ENCODE assay signal across 13 cellular contexts in the genomic region with DNA sequence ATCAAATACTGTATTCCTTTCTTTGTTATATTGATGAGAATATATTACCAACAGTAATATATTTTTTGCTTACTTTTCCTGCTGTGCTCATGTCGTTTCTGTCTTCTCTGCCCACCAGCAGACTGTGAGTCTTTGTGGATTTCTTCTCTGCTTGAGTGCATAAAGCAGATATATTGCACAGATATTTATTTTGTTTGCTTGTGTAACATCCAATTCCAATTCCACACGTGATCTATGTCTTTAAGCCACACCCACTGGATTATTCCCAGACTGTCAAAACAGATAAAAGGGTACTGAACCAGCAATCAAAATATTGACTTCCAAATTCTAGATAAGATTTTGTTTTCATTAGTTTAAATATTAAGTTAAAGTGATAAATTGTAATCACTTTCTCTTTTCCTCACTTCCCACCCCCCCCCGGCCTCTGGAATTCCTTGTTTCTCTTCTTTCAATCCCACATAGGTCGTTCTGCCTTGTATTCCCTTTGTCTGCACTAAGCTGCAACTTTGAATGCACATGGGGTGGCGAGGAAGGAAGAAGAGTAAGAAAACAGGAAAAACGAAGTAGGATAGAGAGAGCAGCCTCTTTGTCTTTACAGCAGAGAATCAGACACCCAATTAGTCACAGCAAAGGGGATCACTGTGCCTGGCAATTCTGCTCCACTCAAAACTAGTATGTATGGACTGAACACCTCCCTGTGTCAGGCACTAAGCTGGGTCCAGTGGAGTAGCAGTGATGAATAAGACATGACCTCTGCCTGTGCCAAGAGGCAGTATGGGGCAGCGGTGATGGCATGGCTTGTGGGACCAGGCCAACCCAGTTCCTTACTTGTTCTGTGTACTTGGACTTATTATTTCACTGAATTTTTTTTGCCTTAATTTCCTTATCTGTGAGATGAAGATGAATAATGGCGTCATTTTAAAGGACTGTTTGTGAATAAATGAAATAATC. TPM values are rescaled to one million over a fixed set of nuclear protein-coding genes. Genes with fewer than 3 reads are reported as not detected.
DNase-seq lines count a peak whose midpoint lies in the region; ATAC-seq and TF ChIP-seq lines count a peak whose summit lies in the region.
"Had no signal": no experiment of that assay in that cellular context is flagged by ENCODE, and none has a peak within 500 bp of the region (broad histone marks: within the 10 kb centered on the region; RNA-seq: fewer than 3 reads in every experiment).

A gene (minus strand): TSS at position 161 of the 951 bp plus-strand sequence. CDS start 70 bp downstream, at position 91.

- no peak within 1 kb of the TSS for H4K8ac ChIP-seq in neuronal stem cell (ENCODE audit: low read depth, low read length)

- H3K4me1 ChIP-seq in duodenal mucosa (ENCODE audit: control insufficient read depth in 1 of 2, insufficient read depth in 2 of 2, low read length in 2 of 2) (no peaks in the 10 kb centered on the region), hepatocyte (ENCODE audit: insufficient read depth) (no peaks in the 10 kb centered on the region), neuronal stem cell (ENCODE audit: control insufficient read depth in 2 of 2, insufficient read depth in 1 of 2, low read depth in 1 of 2, low read length in 2 of 2) (peaks cover 0 to 5% of the 10 kb centered on the region in 2 donors), upper lobe of right lung (peaks cover 16% of the 10 kb centered on the region)

- intact Hi-C loops in upper lobe of right lung (cut with DNase I): no loop called here

- no peak within 1 kb of the TSS for H4K91ac ChIP-seq in neuronal stem cell (ENCODE audit: low read depth, low read length, poor library complexity)

- TF ChIP-seq CTCF in hepatocyte (IDR thresholded peaks at IDR 0.05; ENCODE audit: poor library complexity) (no peak), upper lobe of right lung (IDR thresholded peaks at IDR 0.05) (no peak)

- peak within 1 kb of the TSS; percentile 17 for H2AFZ ChIP-seq in hepatocyte
- peak within 1 kb of the TSS; percentile 71 for H2AFZ ChIP-seq in neuronal stem cell (ENCODE audit: low read length)

- H2AK5ac ChIP-seq in neuronal stem cell (ENCODE audit: low read depth, low read length): no peak within 1 kb of the TSS

- H2BK5ac ChIP-seq in neuronal stem cell (ENCODE audit: low read length): no peak within 1 kb of the TSS

- DNase-seq in hepatocyte (ENCODE audit: low spot score) (no peak), neuronal stem cell (ENCODE audit: low spot score) (peak; percentile 27), upper lobe of right lung (no peak), globus pallidus (ENCODE audit: low spot score) (no peak), NCI-H1436 treated with DMSO at 0.1 percent for 48 hours (lab: John Stamatoyannopoulos, UW) (no peak), OCI-M2 (lab: John Stamatoyannopoulos, UW; ENCODE audit: unreplicated experiment) (no peak)
- DNase-seq: activated CD4-positive, alpha-beta T cell treated with anti-CD3 and anti-CD28 coated beads for 48 hours; CD4-positive, CD25-positive, alpha-beta regulatory T cell; NCI-H446 treated with DMSO at 0.1 percent for 48 hours had no signal

- H3K4me3 ChIP-seq in duodenal mucosa (ENCODE audit: low read depth in 1 of 2, low read length in 2 of 2) (peak within 1 kb of the TSS; percentile 11 to 18), hepatocyte (no peak within 1 kb of the TSS), neuronal stem cell (ENCODE audit: low read length in 2 of 2) (no peak within 1 kb of the TSS), upper lobe of right lung (peak within 1 kb of the TSS; percentile 51)

- H3K9me3 ChIP-seq in duodenal mucosa (ENCODE audit: control insufficient read depth in 1 of 2, low read length in 2 of 2) (no peaks in the 10 kb centered on the region), hepatocyte (ENCODE audit: low read depth) (no peaks in the 10 kb centered on the region), neuronal stem cell (replicated peaks in 1 of 2; ENCODE audit: control insufficient read depth in 2 of 2, insufficient read depth in 1 of 2, low read depth in 1 of 2, low read length in 2 of 2) (no peaks in the 10 kb centered on the region), upper lobe of right lung (no peaks in the 10 kb centered on the region)

- peak within 1 kb of the TSS; percentile 61 for H3K18ac ChIP-seq in neuronal stem cell (ENCODE audit: low read length)

- no peak within 1 kb of the TSS for H2BK15ac ChIP-seq in neuronal stem cell (ENCODE audit: low read length)

- H3K27me3 ChIP-seq in duodenal mucosa (ENCODE audit: control insufficient read depth in 1 of 2, insufficient read depth in 2 of 2, low read length in 2 of 2) (no peaks in the 10 kb centered on the region), hepatocyte (no peaks in the 10 kb centered on the region), neuronal stem cell (ENCODE audit: control insufficient read depth in 3 of 3, insufficient read depth in 3 of 3, low read depth in 1 of 3, low read length in 3 of 3) (no peaks in the 10 kb centered on the region), upper lobe of right lung (no peaks in the 10 kb centered on the region)

- H3K27ac ChIP-seq in duodenal mucosa (ENCODE audit: low read depth, low read length) (no peak within 1 kb of the TSS), hepatocyte (no peak within 1 kb of the TSS), neuronal stem cell (replicated peaks; ENCODE audit: low read length) (peak within 1 kb of the TSS; percentile 1), upper lobe of right lung (peak within 1 kb of the TSS; percentile 82)

- H3K9me2 ChIP-seq in hepatocyte (replicated peaks; ENCODE audit: insufficient read depth): no peaks in the 10 kb centered on the region

- no peaks in the 10 kb centered on the region for H3K79me1 ChIP-seq in neuronal stem cell (ENCODE audit: low read depth, low read length)

- no peaks in the 10 kb centered on the region for H3K36me3 ChIP-seq in duodenal mucosa (ENCODE audit: control insufficient read depth in 1 of 2, insufficient read depth in 2 of 2, low read length in 2 of 2)
- no peaks in the 10 kb centered on the region for H3K36me3 ChIP-seq in hepatocyte (replicated peaks; ENCODE audit: insufficient read depth, low read depth)
- no peaks in the 10 kb centered on the region for H3K36me3 ChIP-seq in neuronal stem cell (replicated peaks in 1 of 2; ENCODE audit: control insufficient read depth in 2 of 2, insufficient read depth in 2 of 2, low read length in 2 of 2)
- no peaks in the 10 kb centered on the region for H3K36me3 ChIP-seq in upper lobe of right lung

- no peaks in the 10 kb centered on the region for H3K79me2 ChIP-seq in hepatocyte

- H3K23ac ChIP-seq in neuronal stem cell (ENCODE audit: low read depth, low read length, poor library complexity): no peak within 1 kb of the TSS

- 47% methylated on average over 8 of the region's 8 CpGs for WGBS in hepatocyte (ENCODE audit: low lambda C conversion rate, missing lambda C conversion rate)
- no CpG with 5 or more reads among the region's 8 CpGs for WGBS in neuronal stem cell (ENCODE audit: extremely low coverage in 2 of 2, insufficient read length in 2 of 2, insufficient replicate concordance in 1 of 2), 2 donors

- no peak within 1 kb of the TSS for H3K14ac ChIP-seq in neuronal stem cell (ENCODE audit: low read length)

- no peak within 1 kb of the TSS for H3K4ac ChIP-seq in neuronal stem cell (ENCODE audit: low read length)

- no peak within 1 kb of the TSS for H2BK12ac ChIP-seq in neuronal stem cell (ENCODE audit: low read length)

- no peaks in the 10 kb centered on the region for H4K20me1 ChIP-seq in hepatocyte (ENCODE audit: insufficient read depth, poor library complexity, severe bottlenecking)

- H3K4me2 ChIP-seq in hepatocyte (no peak within 1 kb of the TSS), neuronal stem cell (ENCODE audit: insufficient read depth, low read length, poor library complexity, severe bottlenecking) (no peak within 1 kb of the TSS)

- peak within 1 kb of the TSS in 1 of 2 donors; percentile 14 for H3K9ac ChIP-seq in duodenal mucosa (ENCODE audit: low read depth in 1 of 2, low read length in 2 of 2)
- no peak within 1 kb of the TSS for H3K9ac ChIP-seq in neuronal stem cell (ENCODE audit: low read depth, low read length, poor library complexity)

- ATAC-seq in upper lobe of right lung: peak; percentile 17
- ATAC-seq in GM21723 (IDR thresholded peaks at IDR 0.05; ENCODE audit: unreplicated experiment): no peak
- ATAC-seq: stimulated activated memory B cell treated with anti-CD40 and anti-IgM and Interleukin-4, amounts not matched to agents 10 μg/mL and 1 μg/mL and 100 μg/mL, for 72 hours had no signal

- no peak within 1 kb of the TSS for H2BK120ac ChIP-seq in neuronal stem cell (ENCODE audit: low read depth, low read length)

RNA-seq across cellular contexts. Expression of the gene that starts here (rescaled TPM):
- 8.0 and 8.2 TPM in 2 replicates for total RNA-seq in hepatocyte
- polyA plus RNA-seq in hepatocyte: 1.5 and 4.4 TPM in 2 replicates
- not detected for polyA plus RNA-seq in neuronal stem cell (2013, experiment 1 of 2)
- not detected for polyA plus RNA-seq in neuronal stem cell (2013, experiment 2 of 2)
- 744 TPM for total RNA-seq in upper lobe of right lung
- total RNA-seq: CD4-positive, CD25-positive, alpha-beta regulatory T cell; HT-29 had no signal
- polyA plus RNA-seq: CD4-positive, CD25-positive, alpha-beta regulatory T cell had no signal

Comparison
In these comparisons a context has a peak if more than half of its experiments do, and no peak if none do; other contexts are left out.
1. RNA of the gene that starts here (total RNA-seq): 744 TPM in upper lobe of right lung (single experiment); 8.0 to 8.2 TPM in hepatocyte; every median in the first group is over 10 times any median in the second.
2. H3K27ac ChIP-seq: peak in neuronal stem cell (single experiment) and upper lobe of right lung (single experiment); none in duodenal mucosa (single experiment) and hepatocyte (single experiment).
3. H3K4me3 ChIP-seq: peak in duodenal mucosa (2 of 2) and upper lobe of right lung (single experiment); none in hepatocyte (single experiment) and neuronal stem cell (0 of 2).